Comparison of ENCODE assay signal across 8 cellular contexts in the genomic region with DNA sequence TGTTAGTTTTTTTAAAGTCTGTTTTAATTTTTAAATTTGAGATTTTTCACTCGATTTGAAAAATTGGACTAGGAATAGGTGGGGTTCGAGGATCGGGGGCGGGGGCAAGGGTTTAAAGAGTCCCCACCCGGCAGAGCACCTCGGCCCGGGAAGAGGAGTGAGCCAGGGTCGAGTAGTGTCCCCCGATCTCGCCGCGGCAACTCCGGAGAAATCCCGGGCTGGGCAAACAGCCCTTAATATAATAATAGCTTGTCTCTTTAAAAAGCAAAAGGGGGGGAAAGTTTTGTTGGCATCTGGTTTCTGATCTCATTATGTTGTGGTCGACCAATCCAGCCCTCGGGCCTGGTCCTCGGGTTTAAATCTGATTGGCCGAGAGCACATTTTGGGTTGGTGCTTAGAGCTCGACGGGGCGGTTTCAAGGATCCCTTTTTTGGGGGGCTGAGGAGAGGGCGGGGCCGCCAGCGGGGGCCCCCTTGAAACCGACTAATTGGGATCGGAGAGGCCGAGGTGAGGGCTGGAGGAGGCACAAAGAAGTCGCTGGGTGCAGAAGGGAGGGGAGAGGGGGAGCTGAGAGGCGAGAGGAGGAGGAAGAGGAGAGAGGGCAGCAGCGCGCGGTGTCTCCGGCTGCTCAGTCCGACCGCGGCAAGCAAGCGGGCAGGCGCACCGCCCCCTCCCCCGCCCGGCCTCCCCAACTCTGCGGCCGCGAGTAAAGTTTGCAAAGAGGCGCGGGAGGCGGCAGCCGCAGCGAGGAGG. TPM values are rescaled to one million over a fixed set of nuclear protein-coding genes. Genes with fewer than 3 reads are reported as not detected.
A peak's percentile ranks its signal among the peaks of the same experiment; 100 is the strongest.
DNase-seq lines count a peak whose midpoint lies in the region; ATAC-seq and TF ChIP-seq lines count a peak whose summit lies in the region.

A gene (plus strand): TSS at position 631 of the 753 bp plus-strand sequence. CDS start 205 bp downstream, outside the sequence.

- H3K4me1 ChIP-seq in liver (ENCODE audit: control insufficient read depth in 4 of 4, insufficient read depth in 4 of 4, low read length in 3 of 4), result peaks cover 9 to 20% (median 11%) of the 10 kb centered on the region in 4 donors

- H3K9ac ChIP-seq in liver (ENCODE audit: low read depth in 1 of 2, low read length in 2 of 2), result no peak within 1 kb of the TSS

- peaks cover 0 to 21% (median 2%) of the 10 kb centered on the region in 4 donors for H3K27me3 ChIP-seq in liver (ENCODE audit: control insufficient read depth in 4 of 4, insufficient read depth in 4 of 4, low read length in 3 of 4)

- no peak for TF ChIP-seq CTCF in liver (IDR thresholded peaks at IDR 0.05; ENCODE audit: low read depth, low read length, missing input control)

- DNase-seq in DMS 273 (lab: John Stamatoyannopoulos, UW; ENCODE audit: unreplicated experiment), result peak; percentile 96
- DNase-seq in NCI-H2227 (lab: John Stamatoyannopoulos, UW; ENCODE audit: unreplicated experiment), result peak; percentile 96
- DNase-seq in activated CD4-positive, CD25-positive, alpha-beta regulatory T cell treated with anti-CD3 and anti-CD28 coated beads, Interleukin-2, amount 50 U/mL, for 72 hours, result peak; percentile 34
- peak; percentile 99 for DNase-seq in ecto neural progenitor cell (ENCODE audit: low spot score)
- peak in 2 of 3 experiments; percentile 11 to 26 for DNase-seq in stimulated activated CD4-positive, alpha-beta T cell treated with anti-CD3 and anti-CD28 coated beads, TNF-alpha, amount 100 ng/mL, for 24 hours (ENCODE audit: low read depth in 3 of 3)

- ATAC-seq in HG02759 (IDR thresholded peaks at IDR 0.05; ENCODE audit: unreplicated experiment), result peak; percentile 55
- no peak for ATAC-seq in HG03097 (IDR thresholded peaks at IDR 0.05; ENCODE audit: low FRiP score, unreplicated experiment)

- peaks cover 0 to 3% (median 0%) of the 10 kb centered on the region in 4 donors for H3K9me3 ChIP-seq in liver (ENCODE audit: control insufficient read depth in 4 of 4, low read length in 3 of 4)

- no peak for TF ChIP-seq RAD21 in liver (IDR thresholded peaks at IDR 0.05)

- no peaks in the 10 kb centered on the region for H3K36me3 ChIP-seq in liver (ENCODE audit: control insufficient read depth in 4 of 4, insufficient read depth in 3 of 4, low read depth in 1 of 4, low read length in 3 of 4)

- 1% methylated on average over 49 of the region's 49 CpGs for WGBS in liver

- peak within 1 kb of the TSS in 2 of 3 donors; percentile 34 to 52 for H3K4me3 ChIP-seq in liver (ENCODE audit: low read depth in 1 of 3, low read length in 3 of 3)

- peak within 1 kb of the TSS in 1 of 2 donors; percentile 31 for H3K27ac ChIP-seq in liver (ENCODE audit: low read depth in 1 of 2, low read length in 2 of 2)

TF ChIP-seq in liver, 16 proteins besides CTCF, POLR2A, EP300 and RAD21:
- TF ChIP-seq SP1 (IDR thresholded peaks at IDR 0.05) (no peak), EGR1 (IDR thresholded peaks at IDR 0.05; ENCODE audit: low read depth in 2 of 2) (no peak), FOXA2 (IDR thresholded peaks at IDR 0.05) (no peak), YY1 (IDR thresholded peaks at IDR 0.05) (no peak), GABPA (IDR thresholded peaks at IDR 0.05 in 1 of 2, conservative IDR thresholded peaks at IDR 0.05 in 1 of 2) (no peak), NR2F2 (IDR thresholded peaks at IDR 0.05) (no peak), RXRA (IDR thresholded peaks at IDR 0.05) (no peak), JUND (IDR thresholded peaks at IDR 0.05) (no peak), HNF4A (conservative IDR thresholded peaks at IDR 0.05) (no peak)
- TF ChIP-seq, protein P1, sequence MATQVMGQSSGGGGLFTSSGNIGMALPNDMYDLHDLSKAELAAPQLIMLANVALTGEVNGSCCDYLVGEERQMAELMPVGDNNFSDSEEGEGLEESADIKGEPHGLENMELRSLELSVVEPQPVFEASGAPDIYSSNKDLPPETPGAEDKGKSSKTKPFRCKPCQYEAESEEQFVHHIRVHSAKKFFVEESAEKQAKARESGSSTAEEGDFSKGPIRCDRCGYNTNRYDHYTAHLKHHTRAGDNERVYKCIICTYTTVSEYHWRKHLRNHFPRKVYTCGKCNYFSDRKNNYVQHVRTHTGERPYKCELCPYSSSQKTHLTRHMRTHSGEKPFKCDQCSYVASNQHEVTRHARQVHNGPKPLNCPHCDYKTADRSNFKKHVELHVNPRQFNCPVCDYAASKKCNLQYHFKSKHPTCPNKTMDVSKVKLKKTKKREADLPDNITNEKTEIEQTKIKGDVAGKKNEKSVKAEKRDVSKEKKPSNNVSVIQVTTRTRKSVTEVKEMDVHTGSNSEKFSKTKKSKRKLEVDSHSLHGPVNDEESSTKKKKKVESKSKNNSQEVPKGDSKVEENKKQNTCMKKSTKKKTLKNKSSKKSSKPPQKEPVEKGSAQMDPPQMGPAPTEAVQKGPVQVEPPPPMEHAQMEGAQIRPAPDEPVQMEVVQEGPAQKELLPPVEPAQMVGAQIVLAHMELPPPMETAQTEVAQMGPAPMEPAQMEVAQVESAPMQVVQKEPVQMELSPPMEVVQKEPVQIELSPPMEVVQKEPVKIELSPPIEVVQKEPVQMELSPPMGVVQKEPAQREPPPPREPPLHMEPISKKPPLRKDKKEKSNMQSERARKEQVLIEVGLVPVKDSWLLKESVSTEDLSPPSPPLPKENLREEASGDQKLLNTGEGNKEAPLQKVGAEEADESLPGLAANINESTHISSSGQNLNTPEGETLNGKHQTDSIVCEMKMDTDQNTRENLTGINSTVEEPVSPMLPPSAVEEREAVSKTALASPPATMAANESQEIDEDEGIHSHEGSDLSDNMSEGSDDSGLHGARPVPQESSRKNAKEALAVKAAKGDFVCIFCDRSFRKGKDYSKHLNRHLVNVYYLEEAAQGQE (IDR thresholded peaks at IDR 0.05), result no peak
- TF ChIP-seq, protein P2, sequence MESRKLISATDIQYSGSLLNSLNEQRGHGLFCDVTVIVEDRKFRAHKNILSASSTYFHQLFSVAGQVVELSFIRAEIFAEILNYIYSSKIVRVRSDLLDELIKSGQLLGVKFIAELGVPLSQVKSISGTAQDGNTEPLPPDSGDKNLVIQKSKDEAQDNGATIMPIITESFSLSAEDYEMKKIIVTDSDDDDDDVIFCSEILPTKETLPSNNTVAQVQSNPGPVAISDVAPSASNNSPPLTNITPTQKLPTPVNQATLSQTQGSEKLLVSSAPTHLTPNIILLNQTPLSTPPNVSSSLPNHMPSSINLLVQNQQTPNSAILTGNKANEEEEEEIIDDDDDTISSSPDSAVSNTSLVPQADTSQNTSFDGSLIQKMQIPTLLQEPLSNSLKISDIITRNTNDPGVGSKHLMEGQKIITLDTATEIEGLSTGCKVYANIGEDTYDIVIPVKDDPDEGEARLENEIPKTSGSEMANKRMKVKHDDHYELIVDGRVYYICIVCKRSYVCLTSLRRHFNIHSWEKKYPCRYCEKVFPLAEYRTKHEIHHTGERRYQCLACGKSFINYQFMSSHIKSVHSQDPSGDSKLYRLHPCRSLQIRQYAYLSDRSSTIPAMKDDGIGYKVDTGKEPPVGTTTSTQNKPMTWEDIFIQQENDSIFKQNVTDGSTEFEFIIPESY (IDR thresholded peaks at IDR 0.05), result no peak

RNA-seq across cellular contexts. Expression of the gene that starts here (rescaled TPM):
- under 1 TPM; 0.42 to 0.61 TPM for total RNA-seq in liver
- under 1 TPM in 1 of 2 donors, not detected in 1; 0.37 TPM for polyA plus RNA-seq in liver

Comparison
In these comparisons a context has a peak if more than half of its experiments do, and no peak if none do; other contexts are left out.
1. DNase-seq: peak in every context shown above with its lines; median percentile 99 in ecto neural progenitor cell; 96 in DMS 273; 96 in NCI-H2227; 34 in activated CD4-positive, CD25-positive, alpha-beta regulatory T cell treated with anti-CD3 and anti-CD28 coated beads, Interleukin-2, amount 50 U/mL, for 72 hours; 18 in stimulated activated CD4-positive, alpha-beta T cell treated with anti-CD3 and anti-CD28 coated beads, TNF-alpha, amount 100 ng/mL, for 24 hours.